Comparison of ENCODE assay signal across 1 cellular context in genomic region chr10:114271779-114272167, GRCh38.
TF ChIP-seq lines count a peak whose summit lies in the region.

No MANE protein-coding gene starts in this region.

TF ChIP-seq in WTC11, 78 proteins besides CTCF, POLR2A, EP300 and RAD21 (continued from another document):
- TF ChIP-seq, protein P1, sequence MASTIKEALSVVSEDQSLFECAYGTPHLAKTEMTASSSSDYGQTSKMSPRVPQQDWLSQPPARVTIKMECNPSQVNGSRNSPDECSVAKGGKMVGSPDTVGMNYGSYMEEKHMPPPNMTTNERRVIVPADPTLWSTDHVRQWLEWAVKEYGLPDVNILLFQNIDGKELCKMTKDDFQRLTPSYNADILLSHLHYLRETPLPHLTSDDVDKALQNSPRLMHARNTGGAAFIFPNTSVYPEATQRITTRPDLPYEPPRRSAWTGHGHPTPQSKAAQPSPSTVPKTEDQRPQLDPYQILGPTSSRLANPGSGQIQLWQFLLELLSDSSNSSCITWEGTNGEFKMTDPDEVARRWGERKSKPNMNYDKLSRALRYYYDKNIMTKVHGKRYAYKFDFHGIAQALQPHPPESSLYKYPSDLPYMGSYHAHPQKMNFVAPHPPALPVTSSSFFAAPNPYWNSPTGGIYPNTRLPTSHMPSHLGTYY (CRISPR knock-in tag; IDR thresholded peaks at IDR 0.05) = no peak
- TF ChIP-seq ZNF425 (CRISPR knock-in tag; conservative IDR thresholded peaks at IDR 0.05) = no peak
